In the genomic region with DNA sequence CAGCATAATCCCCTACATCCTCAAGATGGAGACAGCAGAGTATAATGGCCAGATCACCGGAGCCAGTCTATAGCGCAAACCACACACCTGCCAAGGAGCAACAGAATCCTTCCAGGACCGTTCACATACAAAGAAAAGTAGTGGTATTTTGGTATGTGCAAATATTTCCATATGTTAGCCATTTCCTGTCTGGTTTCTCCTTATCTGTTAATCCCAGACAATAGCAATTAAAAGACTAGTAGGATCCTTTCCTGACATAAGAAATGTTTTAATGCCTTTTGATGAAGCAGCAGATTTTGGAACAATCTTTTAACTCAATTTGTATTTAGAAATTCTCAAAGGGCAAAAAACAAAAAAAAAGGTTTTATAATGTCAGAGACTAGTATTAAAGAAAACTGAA, we compare ENCODE assay signal across 19 cellular contexts. TPM values are rescaled to one million over a fixed set of nuclear protein-coding genes. Genes with fewer than 3 reads are reported as not detected.
DNase-seq lines count a peak whose midpoint lies in the region; ATAC-seq and TF ChIP-seq lines count a peak whose summit lies in the region.
"Had no signal": no experiment of that assay in that cellular context is flagged by ENCODE, and none has a peak within 500 bp of the region (broad histone marks: within the 10 kb centered on the region; RNA-seq: fewer than 3 reads in every experiment).

No MANE protein-coding gene starts in this region.

- no peak overlapping the region for H4K12ac ChIP-seq in trophoblast cell (ENCODE audit: low read depth, low read length)

- H3K9me3 ChIP-seq in trophoblast cell (ENCODE audit: insufficient read depth, low read depth, low read length): no peaks in the 10 kb centered on the region
- H3K9me3 ChIP-seq: left lung had no signal

- no peak overlapping the region for H3K14ac ChIP-seq in trophoblast cell (ENCODE audit: low read length)

- peaks cover 99% of the 10 kb centered on the region for H3K36me3 Mint-ChIP-seq in activated T-helper 17 cell treated with anti-CD3 and anti-CD28 coated beads, Interleukin-2, amount 50 U/mL, for 72 hours (ENCODE audit: low read depth)

- no peaks in the 10 kb centered on the region for H3K4me1 ChIP-seq in trophoblast cell (ENCODE audit: control insufficient read depth in 1 of 2, insufficient read depth in 2 of 2, low read length in 2 of 2)

- no peaks in the 10 kb centered on the region for H3K79me1 ChIP-seq in trophoblast cell (ENCODE audit: low read length)

- ATAC-seq in activated T-helper 17 cell treated with anti-CD3 and anti-CD28 coated beads, Interleukin-2, amount 50 U/mL, for 72 hours (replicated peaks): no peak
- ATAC-seq in esophagus mucosa: no peak
- ATAC-seq: activated CD8-positive, alpha-beta memory T cell treated with anti-CD3 and anti-CD28 coated beads, Interleukin-2, amount 10 ng/mL, durations not matched to agents 7 days and 5 days; left lung; Right ventricle myocardium inferior had no signal

- H3K9ac ChIP-seq in trophoblast cell (ENCODE audit: low read length): no peak overlapping the region
- H3K9ac ChIP-seq: KMS-11, parathyroid adenoma had no signal

- H3K4me3 ChIP-seq in AG10803 (ENCODE audit: low read length): no peak overlapping the region
- no peak overlapping the region for H3K4me3 ChIP-seq in fibroblast of villous mesenchyme (ENCODE audit: low read depth, low read length)
- H3K4me3 ChIP-seq in trophoblast cell (ENCODE audit: low read depth, low read length): no peak overlapping the region
- H3K4me3 ChIP-seq: left lung had no signal

- H3K27me3 ChIP-seq in trophoblast cell (ENCODE audit: insufficient read depth, low read length): no peaks in the 10 kb centered on the region
- H3K27me3 ChIP-seq: left lung had no signal

- peaks cover 29% of the 10 kb centered on the region for H3K4me1 Mint-ChIP-seq in activated T-helper 17 cell treated with anti-CD3 and anti-CD28 coated beads, Interleukin-2, amount 50 U/mL, for 72 hours

- peaks cover 47 to 69% of the 10 kb centered on the region in 2 experiments for H3K36me3 ChIP-seq in trophoblast cell (ENCODE audit: control insufficient read depth in 1 of 2, insufficient read depth in 2 of 2, low read length in 2 of 2)

- TF ChIP-seq CTCF in AG10803 (conservative IDR thresholded peaks at IDR 0.05; ENCODE audit: low read length) (no peak), fibroblast of villous mesenchyme (IDR thresholded peaks at IDR 0.05; ENCODE audit: insufficient read depth, low read depth, low read length) (no peak)

- H2AK5ac ChIP-seq in trophoblast cell (ENCODE audit: low read length): no peak overlapping the region

- H3K23ac ChIP-seq in trophoblast cell (ENCODE audit: low read length): no peak overlapping the region

- no peak overlapping the region for H3K4ac ChIP-seq in trophoblast cell (ENCODE audit: low read depth, low read length)

- peak; percentile 24 for DNase-seq in AG10803 (ENCODE audit: low read depth)
- peak; percentile 28 for DNase-seq in GF-D8 (lab: John Stamatoyannopoulos, UW)
- peak; percentile 62 for DNase-seq in fibroblast of villous mesenchyme (ENCODE audit: low read depth)
- no peak for DNase-seq in NOMO-1 treated with DMSO at 0.1 percent for 48 hours (lab: John Stamatoyannopoulos, UW; ENCODE audit: unreplicated experiment)
- DNase-seq in trophoblast cell: no peak
- DNase-seq: activated CD8-positive, alpha-beta memory T cell treated with anti-CD3 and anti-CD28 coated beads, Interleukin-2, amount 10 ng/mL, durations not matched to agents 7 days and 5 days; activated gamma-delta T cell treated with Interleukin-2 at 50 U/mL for 16 hours; left lung; NCI-H1092; NCI-H2081; NCI-H510A treated with DMSO at 0.1 percent for 48 hours; stimulated activated CD4-positive, alpha-beta T cell treated with anti-CD3 and anti-CD28 coated beads, Interleukin-2, amount 100 ng/mL, for 24 hours had no signal

- no peak overlapping the region for H3K27ac ChIP-seq in trophoblast cell (ENCODE audit: low read depth, low read length)
- H3K27ac ChIP-seq: KMS-11, left lung had no signal

- no peaks in the 10 kb centered on the region for H3K27me3 Mint-ChIP-seq in activated T-helper 17 cell treated with anti-CD3 and anti-CD28 coated beads, Interleukin-2, amount 50 U/mL, for 72 hours
- H3K27me3 Mint-ChIP-seq: activated CD8-positive, alpha-beta memory T cell treated with anti-CD3 and anti-CD28 coated beads, Interleukin-2, amount 10 ng/mL, durations not matched to agents 7 days and 5 days; dendritic cell treated with granulocyte-macrophage colony-stimulating factor and Interleukin-4, amounts not matched to agents 40 ng/mL and 50 ng/mL, for 4 days had no signal

- peak overlapping the region; percentile 67 for H3K27ac Mint-ChIP-seq in activated T-helper 17 cell treated with anti-CD3 and anti-CD28 coated beads, Interleukin-2, amount 50 U/mL, for 72 hours
- H3K27ac Mint-ChIP-seq: activated CD8-positive, alpha-beta memory T cell treated with anti-CD3 and anti-CD28 coated beads, Interleukin-2, amount 10 ng/mL, durations not matched to agents 7 days and 5 days; dendritic cell treated with granulocyte-macrophage colony-stimulating factor and Interleukin-4, amounts not matched to agents 40 ng/mL and 50 ng/mL, for 4 days; T-helper 1 cell treated with Interleukin-12 subunit alpha and Interleukin-12 subunit beta and Interleukin-4 antibody, amounts not matched to agents 30 μg/mL and 1 μg/mL, for 36 hours had no signal

- no peak overlapping the region for H3K4me3 Mint-ChIP-seq in activated T-helper 17 cell treated with anti-CD3 and anti-CD28 coated beads, Interleukin-2, amount 50 U/mL, for 72 hours
- H3K4me3 Mint-ChIP-seq: activated CD8-positive, alpha-beta memory T cell treated with anti-CD3 and anti-CD28 coated beads, Interleukin-2, amount 10 ng/mL, durations not matched to agents 7 days and 5 days; dendritic cell treated with granulocyte-macrophage colony-stimulating factor and Interleukin-4, amounts not matched to agents 40 ng/mL and 50 ng/mL, for 4 days; T-helper 1 cell treated with Interleukin-12 subunit alpha and Interleukin-12 subunit beta and Interleukin-4 antibody, amounts not matched to agents 30 μg/mL and 1 μg/mL, for 36 hours had no signal

- no peak overlapping the region for H2AFZ ChIP-seq in trophoblast cell (ENCODE audit: insufficient read depth, low read length, poor library complexity)
- H2AFZ ChIP-seq: parathyroid adenoma had no signal

- no peak overlapping the region for H2BK5ac ChIP-seq in trophoblast cell (ENCODE audit: low read depth, low read length, poor library complexity)

- no peak overlapping the region for H2BK12ac ChIP-seq in trophoblast cell (ENCODE audit: low read length)

- no CpG with 5 or more reads among the region's 3 CpGs for WGBS in trophoblast cell (ENCODE audit: extremely low coverage, insufficient coverage, insufficient read length)

- H3K18ac ChIP-seq in trophoblast cell (ENCODE audit: low read length): no peak overlapping the region

- H2BK120ac ChIP-seq in trophoblast cell (ENCODE audit: insufficient read depth, low read length, poor library complexity): no peak overlapping the region

- H4K91ac ChIP-seq in trophoblast cell (ENCODE audit: low read depth, low read length): no peak overlapping the region

- no peaks in the 10 kb centered on the region for H3K79me2 ChIP-seq in trophoblast cell (ENCODE audit: control insufficient read depth, insufficient read depth, low read length, poor library complexity)
- H3K79me2 ChIP-seq: parathyroid adenoma had no signal

- no peaks in the 10 kb centered on the region for H3K9me3 Mint-ChIP-seq in activated T-helper 17 cell treated with anti-CD3 and anti-CD28 coated beads, Interleukin-2, amount 50 U/mL, for 72 hours
- H3K9me3 Mint-ChIP-seq: dendritic cell treated with granulocyte-macrophage colony-stimulating factor and Interleukin-4, amounts not matched to agents 40 ng/mL and 50 ng/mL, for 4 days; T-helper 1 cell treated with Interleukin-12 subunit alpha and Interleukin-12 subunit beta and Interleukin-4 antibody, amounts not matched to agents 30 μg/mL and 1 μg/mL, for 36 hours had no signal

- H3K4me2 ChIP-seq in trophoblast cell (ENCODE audit: low read length): no peak overlapping the region
- H3K4me2 ChIP-seq: KMS-11 had no signal

- H4K8ac ChIP-seq in trophoblast cell (ENCODE audit: low read depth, low read length): no peak overlapping the region

RNA-seq across cellular contexts. Expression of a gene that starts 22.2 kb away (rescaled TPM):
- 10 to 100 TPM; 43.7 to 80.5 TPM for total RNA-seq in activated T-helper 17 cell treated with anti-CD3 and anti-CD28 coated beads, Interleukin-2, amount 50 U/mL, for 72 hours
- total RNA-seq in fibroblast of villous mesenchyme: 9.5 and 12.6 TPM in 2 replicates
- 15.4 and 16.5 TPM in 2 replicates for polyA plus RNA-seq in trophoblast cell (2013)
- total RNA-seq in esophagus mucosa: 46.4 TPM

RNA-seq across cellular contexts. Expression of a gene that starts 56.0 kb away (rescaled TPM):
- 10 to 100 TPM; 15.9 to 19.0 TPM for total RNA-seq in activated T-helper 17 cell treated with anti-CD3 and anti-CD28 coated beads, Interleukin-2, amount 50 U/mL, for 72 hours
- total RNA-seq in fibroblast of villous mesenchyme: 22.9 and 25.9 TPM in 2 replicates
- polyA plus RNA-seq in trophoblast cell (2013): 12.1 and 12.2 TPM in 2 replicates
- total RNA-seq in esophagus mucosa: 10.1 TPM

Comparison
In these comparisons a context has a peak if more than half of its experiments do, and no peak if none do; other contexts are left out.
1. DNase-seq: peak in AG10803 (single experiment), GF-D8 (single experiment) and fibroblast of villous mesenchyme (single experiment); none in NOMO-1 treated with DMSO at 0.1 percent for 48 hours (single experiment) and trophoblast cell (0 of 2).